19 cellular contexts compared by ENCODE assay signal in the genomic region with DNA sequence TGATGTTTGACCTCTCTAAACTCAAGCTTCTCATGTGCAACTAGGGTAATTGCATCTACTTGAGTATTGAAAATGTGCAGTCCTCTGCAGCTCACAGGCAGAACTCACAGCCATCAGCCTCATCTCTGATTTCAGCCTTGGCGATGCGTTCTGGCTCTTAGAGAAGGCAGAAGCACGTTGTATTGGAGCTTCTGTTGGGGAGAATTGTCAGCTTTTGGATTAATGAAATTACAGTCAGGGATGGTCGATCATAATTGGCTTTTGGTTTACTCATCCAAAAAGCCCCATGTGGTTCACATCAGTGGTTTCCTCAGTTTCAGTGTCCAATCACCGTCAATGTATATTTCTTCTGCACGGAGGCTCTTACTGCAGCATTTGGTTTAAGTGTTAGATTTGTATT.
A peak's percentile ranks its signal among the peaks of the same experiment; 100 is the strongest.
DNase-seq lines count a peak whose midpoint lies in the region; ATAC-seq and TF ChIP-seq lines count a peak whose summit lies in the region.
"Had no signal": no experiment of that assay in that cellular context is flagged by ENCODE, and none has a peak within 500 bp of the region (broad histone marks: within the 10 kb centered on the region; RNA-seq: fewer than 3 reads in every experiment).

No MANE protein-coding gene starts in this region.

- H3K9me2 ChIP-seq in SK-N-SH (no peaks in the 10 kb centered on the region), neural cell (ENCODE audit: insufficient read depth, low read length) (no peaks in the 10 kb centered on the region)

- CTCF ChIA-PET in SK-N-SH (lab: Yijun Ruan, JAX): interaction anchor here (0.8 to 1.4 kb wide), 4 partner anchors 9 to 217 kb away, joined by 3 to 4 read pairs (median 4); no protein-coding TSS in a partner anchor

- TF ChIP-seq RAD21 in SK-N-SH (IDR thresholded peaks at IDR 0.05; ENCODE audit: low read length): no peak
- no peak for TF ChIP-seq RAD21 in neural cell (conservative IDR thresholded peaks at IDR 0.05)

- H4K20me1 ChIP-seq in SK-N-SH (ENCODE audit: insufficient read depth) (no peaks in the 10 kb centered on the region), neural cell (ENCODE audit: insufficient read depth) (no peaks in the 10 kb centered on the region)

- H3K9me3 ChIP-seq in SK-N-SH (no peaks in the 10 kb centered on the region; the same call in none of the 2 replicates), SJCRH30 (replicated peaks) (no peaks in the 10 kb centered on the region), neural cell (ENCODE audit: low read length) (no peaks in the 10 kb centered on the region), WERI-Rb-1 (ENCODE audit: severe bottlenecking) (no peaks in the 10 kb centered on the region)
- H3K9me3 ChIP-seq: Caco-2 had no signal

- no peaks in the 10 kb centered on the region for H3K9me3 Mint-ChIP-seq in activated T-cell treated with anti-CD3 and anti-CD28 coated beads, Interleukin-2, amount 50 U/mL, for 24 hours

- H3K36me3 Mint-ChIP-seq in activated T-cell treated with anti-CD3 and anti-CD28 coated beads, Interleukin-2, amount 50 U/mL, for 24 hours (ENCODE audit: low read depth): no peaks in the 10 kb centered on the region

- no peaks in the 10 kb centered on the region for H3K4me1 Mint-ChIP-seq in activated T-cell treated with anti-CD3 and anti-CD28 coated beads, Interleukin-2, amount 50 U/mL, for 24 hours (ENCODE audit: low read depth)

- H3K4me3 ChIP-seq in SK-N-SH (ENCODE audit: low read depth in 2 of 2, low read length in 1 of 2) (no peak overlapping the region), SJCRH30 (peak overlapping the region; percentile 16; the same call in 1 of the 2 replicates), neural cell (ENCODE audit: low read length) (no peak overlapping the region), WERI-Rb-1 (ENCODE audit: low read depth, low read length) (no peak overlapping the region)

- H3K36me3 ChIP-seq in SK-N-SH (replicated peaks in 1 of 2; ENCODE audit: control insufficient read depth in 1 of 2, insufficient read depth in 2 of 2, low read length in 1 of 2) (no peaks in the 10 kb centered on the region), SJCRH30 (no peaks in the 10 kb centered on the region), neural cell (ENCODE audit: insufficient read depth, low read length) (no peaks in the 10 kb centered on the region), WERI-Rb-1 (no peaks in the 10 kb centered on the region)

- no peak for ATAC-seq in SK-N-SH treated with all-trans-retinoic acid at 6 μM for 48 hours

- TF ChIP-seq CTCF in SK-N-SH (IDR thresholded peaks at IDR 0.05) (no peak), neural cell (IDR thresholded peaks at IDR 0.05; ENCODE audit: poor library complexity, severe bottlenecking) (no peak), WERI-Rb-1 (IDR thresholded peaks at IDR 0.05; ENCODE audit: low read depth, low read length) (no peak)

- H3K79me2 ChIP-seq in SK-N-SH (ENCODE audit: insufficient read depth): no peaks in the 10 kb centered on the region
- no peaks in the 10 kb centered on the region for H3K79me2 ChIP-seq in neural cell (replicated peaks; ENCODE audit: insufficient read depth, low read length)

- 0 out of 4 replicates have a peak, but pooled peaks of 1 of the 2 experiments have one; percentile 6 for TF ChIP-seq EP300 in SK-N-SH (IDR thresholded peaks at IDR 0.05; ENCODE audit: borderline replicate concordance in 1 of 2, low read depth in 1 of 2, low read length in 1 of 2)
- no peak for TF ChIP-seq EP300 in neural cell (conservative IDR thresholded peaks at IDR 0.05; ENCODE audit: poor library complexity, severe bottlenecking)

- no peaks in the 10 kb centered on the region for H3K27me3 Mint-ChIP-seq in activated T-cell treated with anti-CD3 and anti-CD28 coated beads, Interleukin-2, amount 50 U/mL, for 24 hours

- no peak overlapping the region for H3K27ac Mint-ChIP-seq in activated T-cell treated with anti-CD3 and anti-CD28 coated beads, Interleukin-2, amount 50 U/mL, for 24 hours
- H3K27ac Mint-ChIP-seq: CD4-positive, alpha-beta T cell had no signal

- 36% methylated on average over 6 of the region's 6 CpGs for WGBS in SK-N-SH (ENCODE audit: low lambda C conversion rate)

- peaks cover 0 to 4% of the 10 kb centered on the region in 2 experiments; a peak in 1 of 4 replicates for H3K4me1 ChIP-seq in SK-N-SH (ENCODE audit: control insufficient read depth in 1 of 2, insufficient read depth in 2 of 2, low read depth in 1 of 2, low read length in 1 of 2)
- H3K4me1 ChIP-seq in SJCRH30: peaks cover 11% of the 10 kb centered on the region
- H3K4me1 ChIP-seq: Caco-2 had no signal

- H3K27ac ChIP-seq in SK-N-SH (ENCODE audit: low read depth in 2 of 2, low read length in 1 of 2): no peak overlapping the region
- no peak overlapping the region for H3K27ac ChIP-seq in SJCRH30
- peak overlapping the region; percentile 4 for H3K27ac ChIP-seq in neural cell (ENCODE audit: low read length)
- no peak overlapping the region for H3K27ac ChIP-seq in WERI-Rb-1
- H3K27ac ChIP-seq: HL-60, KMS-11 had no signal

- H3K4me2 ChIP-seq in SK-N-SH (no peak overlapping the region), neural cell (ENCODE audit: low read length) (no peak overlapping the region)
- H3K4me2 ChIP-seq: KMS-11 had no signal

- no peak overlapping the region for H3K9ac ChIP-seq in SK-N-SH
- no peak overlapping the region for H3K9ac ChIP-seq in neural cell (ENCODE audit: low read length)
- H3K9ac ChIP-seq: KMS-11 had no signal

- POLR2A ChIA-PET in SK-N-SH (lab: Yijun Ruan, JAX): interaction anchor here (2.0 kb wide), 1 partner anchor 218 kb away, joined by 5 read pairs; a partner anchor contains a TSS

- H3F3A ChIP-seq in SK-N-SH (replicated peaks; ENCODE audit: insufficient read depth): no peaks in the 10 kb centered on the region
- H3F3A ChIP-seq in neural cell (ENCODE audit: insufficient read depth, low read length, poor library complexity, severe bottlenecking): no peaks in the 10 kb centered on the region

- no peak overlapping the region for H2AFZ ChIP-seq in SK-N-SH (ENCODE audit: low read depth)
- no peak overlapping the region for H2AFZ ChIP-seq in neural cell (ENCODE audit: low read depth, low read length)

- DNase-seq in SK-N-SH (peak; percentile 40), SJCRH30 (peak in 1 of 2 experiments; percentile 31), germinal center (ENCODE audit: low spot score) (no peak), WERI-Rb-1 (no peak), OCI-M1 (lab: John Stamatoyannopoulos, UW) (no peak)
- no peak for DNase-seq in activated T-cell treated with anti-CD3 and anti-CD28 coated beads, Interleukin-2, amount 50 U/mL, for 24 hours
- DNase-seq: Caco-2; CD4-positive, alpha-beta T cell; GDM1; NCI-H1436; NCI-H2029 treated with DMSO at 0.1 percent for 48 hours; NCI-H345; NCI-H526 treated with DMSO at 0.1 percent for 48 hours; RPMI8226; SIG-M5 had no signal

- H3K27me3 ChIP-seq in SK-N-SH (ENCODE audit: insufficient read depth) (no peaks in the 10 kb centered on the region), SJCRH30 (no peaks in the 10 kb centered on the region), neural cell (ENCODE audit: insufficient read depth, low read depth, low read length) (no peaks in the 10 kb centered on the region), WERI-Rb-1 (ENCODE audit: insufficient read depth, low read depth, severe bottlenecking) (no peaks in the 10 kb centered on the region)

- H3K4me3 Mint-ChIP-seq in activated T-cell treated with anti-CD3 and anti-CD28 coated beads, Interleukin-2, amount 50 U/mL, for 24 hours: no peak overlapping the region
- H3K4me3 Mint-ChIP-seq: CD4-positive, alpha-beta T cell had no signal

TF ChIP-seq in SK-N-SH, 30 proteins besides CTCF, POLR2A, EP300 and RAD21 (continues in another document):
- TF ChIP-seq GATA2 (CRISPR knock-in tag; IDR thresholded peaks at IDR 0.05) (no peak), EZH2phosphoT487 (IDR thresholded peaks at IDR 0.05; ENCODE audit: borderline replicate concordance, low read depth) (no peak), MXI1 (IDR thresholded peaks at IDR 0.05; ENCODE audit: low read depth, low read length) (no peak; the same call in 1 of the 2 replicates)
- TF ChIP-seq, protein P1, sequence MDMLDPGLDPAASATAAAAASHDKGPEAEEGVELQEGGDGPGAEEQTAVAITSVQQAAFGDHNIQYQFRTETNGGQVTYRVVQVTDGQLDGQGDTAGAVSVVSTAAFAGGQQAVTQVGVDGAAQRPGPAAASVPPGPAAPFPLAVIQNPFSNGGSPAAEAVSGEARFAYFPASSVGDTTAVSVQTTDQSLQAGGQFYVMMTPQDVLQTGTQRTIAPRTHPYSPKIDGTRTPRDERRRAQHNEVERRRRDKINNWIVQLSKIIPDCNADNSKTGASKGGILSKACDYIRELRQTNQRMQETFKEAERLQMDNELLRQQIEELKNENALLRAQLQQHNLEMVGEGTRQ (IDR thresholded peaks at IDR 0.05; ENCODE audit: borderline replicate concordance, low read depth, low read length): no peak

TF ChIP-seq in SK-N-SH treated with all-trans-retinoic acid at 6 μM for 48 hours, 23 proteins besides CTCF, POLR2A, EP300 and RAD21:
- TF ChIP-seq SNAI2 (CRISPR knock-in tag; IDR thresholded peaks at IDR 0.05) (no peak), ESRRG (CRISPR knock-in tag; IDR thresholded peaks at IDR 0.05) (no peak)
- TF ChIP-seq, protein P2, sequence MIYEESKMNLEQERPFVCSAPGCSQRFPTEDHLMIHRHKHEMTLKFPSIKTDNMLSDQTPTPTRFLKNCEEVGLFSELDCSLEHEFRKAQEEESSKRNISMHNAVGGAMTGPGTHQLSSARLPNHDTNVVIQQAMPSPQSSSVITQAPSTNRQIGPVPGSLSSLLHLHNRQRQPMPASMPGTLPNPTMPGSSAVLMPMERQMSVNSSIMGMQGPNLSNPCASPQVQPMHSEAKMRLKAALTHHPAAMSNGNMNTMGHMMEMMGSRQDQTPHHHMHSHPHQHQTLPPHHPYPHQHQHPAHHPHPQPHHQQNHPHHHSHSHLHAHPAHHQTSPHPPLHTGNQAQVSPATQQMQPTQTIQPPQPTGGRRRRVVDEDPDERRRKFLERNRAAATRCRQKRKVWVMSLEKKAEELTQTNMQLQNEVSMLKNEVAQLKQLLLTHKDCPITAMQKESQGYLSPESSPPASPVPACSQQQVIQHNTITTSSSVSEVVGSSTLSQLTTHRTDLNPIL (CRISPR knock-in tag; IDR thresholded peaks at IDR 0.05; ENCODE audit: low read depth): no peak
TF ChIP-seq in SK-N-SH treated with all-trans-retinoic acid at 6 μM for 48 hours: peak in this region for 0.
